8 cellular contexts compared by ENCODE assay signal in genomic region chr11:727859-728748, GRCh38. TPM values are rescaled to one million over a fixed set of nuclear protein-coding genes. Genes with fewer than 3 reads are reported as not detected.
DNase-seq lines count a peak whose midpoint lies in the region; ATAC-seq lines count a peak whose summit lies in the region.

No MANE protein-coding gene starts in this region.

- peaks cover 16% of the 10 kb centered on the region for H3K27me3 Mint-ChIP-seq in central memory CD8-positive, alpha-beta T cell

- H3K4me1 Mint-ChIP-seq in central memory CD8-positive, alpha-beta T cell, result peaks cover 3% of the 10 kb centered on the region

- DNase-seq in Ammon's horn (ENCODE audit: low spot score), result peak; percentile 68
- peak; percentile 44 for DNase-seq in NCI-H1092 treated with DMSO at 0.1 percent for 48 hours (lab: John Stamatoyannopoulos, UW)
- DNase-seq in activated CD4-positive, alpha-beta T cell treated with anti-CD3 and anti-CD28 coated beads for 1 hour, result peak; percentile 67
- peak; percentile 65 to 67 for DNase-seq in central memory CD8-positive, alpha-beta T cell (ENCODE audit: low spot score in 2 of 2)
- peak; percentile 79 to 91 for DNase-seq in left colon
- DNase-seq in stimulated activated CD4-positive, alpha-beta T cell treated with anti-CD3 and anti-CD28 coated beads, Interleukin-2, amount 100 ng/mL, for 4 hours (ENCODE audit: low read depth), result peak; percentile 66
- no peak for DNase-seq in dedifferentiated amniotic fluid mesenchymal stem cell (ENCODE audit: extremely low spot score)

- H3K4me3 Mint-ChIP-seq in central memory CD8-positive, alpha-beta T cell, result no peak overlapping the region

- peak; percentile 62 for ATAC-seq in GM19372 (IDR thresholded peaks at IDR 0.05; ENCODE audit: low read depth, unreplicated experiment)
- peak; percentile 80 for ATAC-seq in central memory CD8-positive, alpha-beta T cell (replicated peaks; ENCODE audit: extremely low read depth, poor library complexity, severe bottlenecking)
- ATAC-seq in left colon, result peak; percentile 72

- no peak overlapping the region for H3K27ac Mint-ChIP-seq in central memory CD8-positive, alpha-beta T cell (ENCODE audit: low read depth)

- intact Hi-C loops in left colon (cut with DNase I, micrococcal nuclease), result loop anchor here (10.0 kb wide), 2 partner anchors 63 to 173 kb away; no protein-coding TSS in a partner anchor

- H3K36me3 Mint-ChIP-seq in central memory CD8-positive, alpha-beta T cell (ENCODE audit: insufficient read depth), result peaks cover 3% of the 10 kb centered on the region

- H3K9me3 Mint-ChIP-seq in central memory CD8-positive, alpha-beta T cell, result no peaks in the 10 kb centered on the region

RNA-seq across cellular contexts. Expression of gene TALDO1, which starts 19.2 kb away (rescaled TPM):
- 100 to 1,000 TPM; 159 to 186 TPM for total RNA-seq in left colon

RNA-seq across cellular contexts. Expression of gene EPS8L2, which starts 22.1 kb away (rescaled TPM):
- total RNA-seq in left colon, result 100 to 1,000 TPM; 248 to 294 TPM

RNA-seq across cellular contexts. Expression of gene TMEM80, which starts 32.5 kb away (rescaled TPM):
- 10 to 100 TPM; 26.9 to 31.3 TPM for total RNA-seq in left colon

RNA-seq across cellular contexts. Expression of gene DEAF1, which starts 33.1 kb away (rescaled TPM):
- 10 to 100 TPM; 24.1 to 27.1 TPM for total RNA-seq in left colon

RNA-seq across cellular contexts. Expression of gene GATD1, which starts 49.2 kb away (rescaled TPM):
- total RNA-seq in left colon, result 10 to 100 TPM; 49.2 to 60.2 TPM
